In the genomic region with DNA sequence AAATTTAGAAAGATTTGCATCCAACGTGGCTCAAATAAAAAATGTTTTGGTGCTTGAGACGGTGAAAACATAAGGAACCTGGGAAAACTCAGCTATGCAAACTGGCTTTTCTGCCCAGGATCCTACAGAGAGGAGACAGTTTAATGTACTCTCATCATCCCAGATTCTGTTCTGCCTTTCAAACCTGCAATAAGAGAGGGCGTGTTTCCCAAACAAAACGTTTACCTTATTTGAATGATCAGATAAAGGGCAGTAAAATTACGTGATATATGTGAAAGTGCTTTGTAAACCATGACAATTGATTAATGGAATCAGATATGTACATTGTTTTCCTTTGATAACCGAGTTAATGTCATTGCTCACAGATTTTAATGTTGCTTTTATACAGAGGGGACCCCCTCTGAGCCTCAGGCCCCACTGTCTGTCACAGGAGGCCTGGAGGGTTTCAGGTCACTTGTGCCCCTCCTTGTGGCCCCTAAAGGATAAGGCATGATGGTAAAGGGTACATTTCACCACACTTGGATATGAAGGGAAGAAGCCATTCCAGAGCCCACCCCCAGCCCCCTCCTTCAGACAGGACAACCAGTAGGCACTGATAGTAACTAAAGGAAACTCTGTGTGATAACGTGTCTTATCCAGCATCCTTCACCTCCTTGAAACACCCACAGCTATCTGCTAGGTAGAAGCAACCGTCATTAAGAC, we compare ENCODE assay signal across 16 cellular contexts.
DNase-seq lines count a peak whose midpoint lies in the region; ATAC-seq, FAIRE-seq and TF ChIP-seq lines count a peak whose summit lies in the region.
"Had no signal": no experiment of that assay in that cellular context is flagged by ENCODE, and none has a peak within 500 bp of the region (broad histone marks: within the 10 kb centered on the region; RNA-seq: fewer than 3 reads in every experiment).

No MANE protein-coding gene starts in this region.

- H3K4me3 ChIP-seq in left ventricle myocardium inferior (no peak overlapping the region), GM12878 (no peak overlapping the region), transverse colon (no peak overlapping the region)

- POLR2A ChIA-PET in GM12878 (lab: Charles Lee): no interaction called here

- no peak overlapping the region for H3K9ac ChIP-seq in GM12878 (ENCODE audit: control insufficient read depth, insufficient read depth, low read length)

- SMC1A ChIA-PET in GM12878 (lab: Charles Lee; ENCODE audit: uncharacterized antibody, unreplicated experiment): interaction anchor here (0.6 kb wide), 1 partner anchor 811 kb away, joined by 3 read pairs; no protein-coding TSS in a partner anchor

- TF ChIP-seq EP300 in GM12878 (IDR thresholded peaks at IDR 0.05; ENCODE audit: borderline replicate concordance in 1 of 2, control insufficient read depth in 1 of 2, low read depth in 2 of 2, low read length in 2 of 2) (no peak), transverse colon (IDR thresholded peaks at IDR 0.05; ENCODE audit: low read depth) (no peak)

- no peak for FAIRE-seq in GM12878 (lab: Jason Lieb, UNC)
- FAIRE-seq: G401.6 had no signal

- no peak overlapping the region for H2AFZ ChIP-seq in GM12878 (ENCODE audit: control insufficient read depth, low read depth, low read length)

- RAD21 ChIA-PET in GM12878 (lab: Charles Lee; ENCODE audit: unreplicated experiment): no interaction called here

- ATAC-seq in left cardiac atrium (no peak), GM12878 (no peak)

- no peaks in the 10 kb centered on the region for H4K20me1 ChIP-seq in GM12878 (ENCODE audit: control insufficient read depth, insufficient read depth)

- H3K27ac ChIP-seq in left ventricle myocardium inferior (replicated peaks): peak overlapping the region; percentile 1
- H3K27ac ChIP-seq in GM12878 (ENCODE audit: control insufficient read depth, insufficient read depth): no peak overlapping the region
- H3K27ac ChIP-seq in transverse colon: peak overlapping the region; percentile 59 to 78 (median 68)

- no peak overlapping the region for H3K4me2 ChIP-seq in GM12878 (ENCODE audit: control insufficient read depth, insufficient read depth)

- H3K4me1 ChIP-seq in left ventricle myocardium inferior (peaks cover 11% of the 10 kb centered on the region), GM12878 (ENCODE audit: control insufficient read depth, insufficient read depth, low read length) (peaks cover 6% of the 10 kb centered on the region; the same call in 1 of the 2 replicates), transverse colon (peaks cover 3 to 37% (median 17%) of the 10 kb centered on the region in 4 donors)

- no peaks in the 10 kb centered on the region for H3K27me3 ChIP-seq in left ventricle myocardium inferior (ENCODE audit: low read depth)
- H3K27me3 ChIP-seq in GM12878 (replicated peaks in 1 of 2; ENCODE audit: control insufficient read depth in 2 of 2, insufficient read depth in 2 of 2, low read length in 1 of 2): no peaks in the 10 kb centered on the region; a peak in 1 of 4 replicates
- H3K27me3 ChIP-seq in transverse colon: no peaks in the 10 kb centered on the region

- H3K9me3 ChIP-seq in left ventricle myocardium inferior (replicated peaks): no peaks in the 10 kb centered on the region
- H3K9me3 ChIP-seq in GM12878 (replicated peaks; ENCODE audit: control insufficient read depth, insufficient read depth, low read length): no peaks in the 10 kb centered on the region
- H3K9me3 ChIP-seq in transverse colon: no peaks in the 10 kb centered on the region

- intact Hi-C loops in left ventricle myocardium inferior (cut with micrococcal nuclease): no loop called here
- intact Hi-C loops in left cardiac atrium (cut with DNase I): no loop called here
- intact Hi-C loops in GM12878 (cut with micrococcal nuclease; ENCODE audit: unreplicated experiment): no loop called here
- intact Hi-C loops in transverse colon (cut with DNase I; ENCODE audit: low total_unique reads): no loop called here

- H3K36me3 ChIP-seq in left ventricle myocardium inferior (peaks cover 10% of the 10 kb centered on the region), GM12878 (ENCODE audit: control insufficient read depth in 2 of 2, insufficient read depth in 2 of 2, low read length in 1 of 2) (no peaks in the 10 kb centered on the region), transverse colon (no peaks in the 10 kb centered on the region)

- peak; percentile 20 for TF ChIP-seq CTCF in left ventricle myocardium inferior (IDR thresholded peaks at IDR 0.05; ENCODE audit: borderline replicate concordance)
- 0 out of 6 replicates have a peak, but pooled peaks of 1 of the 3 experiments have one; percentile 10 for TF ChIP-seq CTCF in GM12878 (IDR thresholded peaks at IDR 0.05 in 2 of 3, conservative IDR thresholded peaks at IDR 0.05 in 1 of 3; ENCODE audit: control insufficient read depth in 2 of 3, extremely low read depth in 1 of 3, insufficient read depth in 1 of 3, low read depth in 3 of 3, low read length in 3 of 3)
- peak in 1 of 5 experiments; percentile 13 for TF ChIP-seq CTCF in transverse colon (IDR thresholded peaks at IDR 0.05)

- TF ChIP-seq RAD21 in GM12878 (IDR thresholded peaks at IDR 0.05; ENCODE audit: insufficient read depth, low read depth, low read length): peak; percentile 33; the same call in 1 of the 2 replicates

- in situ Hi-C loops in GM12878 (cut with MboI): no loop called here
- in situ Hi-C loops in transverse colon (cut with MboI; ENCODE audit: low pct_ligation_motif_present in 1 of 4, low pct_unique_long_range_greater_than_20kb in 1 of 4, low sequenced_read_pairs in 3 of 4): no loop called here

- no peaks in the 10 kb centered on the region for H3K79me2 ChIP-seq in GM12878 (ENCODE audit: control insufficient read depth, insufficient read depth, low read length)

- DNase-seq in left ventricle myocardium inferior (no peak), left cardiac atrium (no peak), GM12878 (ENCODE audit: low read depth, low spot score) (no peak), iPS-NIHi11 (ENCODE audit: low spot score) (peak; percentile 35), transverse colon (no peak), NCI-H748 (lab: John Stamatoyannopoulos, UW; ENCODE audit: unreplicated experiment) (no peak), RPMI8226 (no peak)
- no peak for DNase-seq in activated naive CD4-positive, alpha-beta T cell (lab: John Stamatoyannopoulos, UW)
- DNase-seq: activated B cell treated with CpG ODN at 0.5 μM for 24 hours; activated CD8-positive, alpha-beta memory T cell treated with anti-CD3 and anti-CD28 coated beads, Interleukin-2, amount 50 U/mL, for 48 hours; activated naive CD4-positive, alpha-beta T cell treated with anti-CD3 and anti-CD28 coated beads, Interleukin-2, amount 10 ng/mL, durations not matched to agents 7 days and 5 days; effector CD4-positive, alpha-beta T cell; NCI-H1048; NCI-H345; stimulated activated CD4-positive, alpha-beta T cell treated with anti-CD3 and anti-CD28 coated beads, Interleukin-1b, Interleukin-23, amount 100 ng/mL, for 48 hours had no signal

- CTCF ChIA-PET in GM12878 (lab: Yijun Ruan, JAX): no interaction called here

- TF ChIP-seq POLR2A in GM12878 (IDR thresholded peaks at IDR 0.05; ENCODE audit: low read depth, low read length): no peak
- TF ChIP-seq POLR2A in transverse colon (IDR thresholded peaks at IDR 0.05): no peak

- 38% methylated on average over 8 of the region's 8 CpGs for WGBS in GM12878 (ENCODE audit: insufficient coverage, insufficient replicate concordance, low lambda C conversion rate, missing lambda C conversion rate)
- 54 to 58% methylated on average over 8 of the region's 8 CpGs for WGBS in transverse colon (ENCODE audit: low coverage in 1 of 2), 2 donors

- BruUV-seq in GM12878 (replicated peaks; lab: Mats Ljungman, UMichigan): no TSS peak

TF ChIP-seq in GM12878, 131 proteins besides CTCF, POLR2A, EP300 and RAD21 (continues in another document):
- TF ChIP-seq BMI1 (IDR thresholded peaks at IDR 0.05; ENCODE audit: borderline replicate concordance): no peak
- TF ChIP-seq ATF7 (IDR thresholded peaks at IDR 0.05; ENCODE audit: low read depth): no peak
- TF ChIP-seq, protein P1, sequence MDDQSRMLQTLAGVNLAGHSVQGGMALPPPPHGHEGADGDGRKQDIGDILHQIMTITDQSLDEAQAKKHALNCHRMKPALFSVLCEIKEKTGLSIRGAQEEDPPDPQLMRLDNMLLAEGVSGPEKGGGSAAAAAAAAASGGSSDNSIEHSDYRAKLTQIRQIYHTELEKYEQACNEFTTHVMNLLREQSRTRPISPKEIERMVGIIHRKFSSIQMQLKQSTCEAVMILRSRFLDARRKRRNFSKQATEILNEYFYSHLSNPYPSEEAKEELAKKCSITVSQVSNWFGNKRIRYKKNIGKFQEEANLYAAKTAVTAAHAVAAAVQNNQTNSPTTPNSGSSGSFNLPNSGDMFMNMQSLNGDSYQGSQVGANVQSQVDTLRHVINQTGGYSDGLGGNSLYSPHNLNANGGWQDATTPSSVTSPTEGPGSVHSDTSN (IDR thresholded peaks at IDR 0.05; ENCODE audit: insufficient replicate concordance, low read depth, low read length): no peak
- TF ChIP-seq IKZF1 (conservative IDR thresholded peaks at IDR 0.05): no peak
- no peak for TF ChIP-seq ZSCAN29 (IDR thresholded peaks at IDR 0.05)
- no peak for TF ChIP-seq STAT1 (conservative IDR thresholded peaks at IDR 0.05)
- no peak for TF ChIP-seq POLR2AphosphoS2 (IDR thresholded peaks at IDR 0.05; ENCODE audit: low read depth, low read length)
- no peak for TF ChIP-seq TCF7 (IDR thresholded peaks at IDR 0.05; ENCODE audit: borderline replicate concordance)
- no peak for TF ChIP-seq SREBF1 (IDR thresholded peaks at IDR 0.05; ENCODE audit: low read length)
- no peak for TF ChIP-seq TCF3 (IDR thresholded peaks at IDR 0.05; ENCODE audit: borderline replicate concordance, insufficient read depth, low read depth, low read length)
- TF ChIP-seq NR2C2 (IDR thresholded peaks at IDR 0.05; ENCODE audit: borderline replicate concordance, control insufficient read depth, insufficient read length, low read depth): no peak
- TF ChIP-seq SMAD5 (IDR thresholded peaks at IDR 0.05; ENCODE audit: low read depth): no peak
- no peak for TF ChIP-seq ETV6 (conservative IDR thresholded peaks at IDR 0.05 in 1 of 2, IDR thresholded peaks at IDR 0.05 in 1 of 2; ENCODE audit: borderline replicate concordance in 1 of 2, low read depth in 1 of 2)
- TF ChIP-seq, protein P2, sequence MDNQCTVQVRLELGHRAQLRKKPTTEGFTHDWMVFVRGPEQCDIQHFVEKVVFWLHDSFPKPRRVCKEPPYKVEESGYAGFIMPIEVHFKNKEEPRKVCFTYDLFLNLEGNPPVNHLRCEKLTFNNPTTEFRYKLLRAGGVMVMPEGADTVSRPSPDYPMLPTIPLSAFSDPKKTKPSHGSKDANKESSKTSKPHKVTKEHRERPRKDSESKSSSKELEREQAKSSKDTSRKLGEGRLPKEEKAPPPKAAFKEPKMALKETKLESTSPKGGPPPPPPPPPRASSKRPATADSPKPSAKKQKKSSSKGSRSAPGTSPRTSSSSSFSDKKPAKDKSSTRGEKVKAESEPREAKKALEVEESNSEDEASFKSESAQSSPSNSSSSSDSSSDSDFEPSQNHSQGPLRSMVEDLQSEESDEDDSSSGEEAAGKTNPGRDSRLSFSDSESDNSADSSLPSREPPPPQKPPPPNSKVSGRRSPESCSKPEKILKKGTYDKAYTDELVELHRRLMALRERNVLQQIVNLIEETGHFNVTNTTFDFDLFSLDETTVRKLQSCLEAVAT (IDR thresholded peaks at IDR 0.05): no peak
